14 cellular contexts compared by ENCODE assay signal in genomic region chr6:33915134-33915533, GRCh38.
DNase-seq lines count a peak whose midpoint lies in the region; ATAC-seq and TF ChIP-seq lines count a peak whose summit lies in the region.
"Had no signal": no experiment of that assay in that cellular context is flagged by ENCODE, and none has a peak within 500 bp of the region (broad histone marks: within the 10 kb centered on the region; RNA-seq: fewer than 3 reads in every experiment).

No MANE protein-coding gene starts in this region.

- H3K4me3 Mint-ChIP-seq in activated CD4-positive, alpha-beta T cell treated with anti-CD3 and anti-CD28 coated beads for 36 hours = no peak overlapping the region
- peak overlapping the region; percentile 81 for H3K4me3 Mint-ChIP-seq in CD4-positive, alpha-beta T cell
- peak overlapping the region; percentile 66 to 87 (median 71) for H3K4me3 Mint-ChIP-seq in immature natural killer cell
- H3K4me3 Mint-ChIP-seq: WTC11 had no signal

- intact Hi-C loops in activated CD4-positive, alpha-beta T cell treated with anti-CD3 and anti-CD28 coated beads for 36 hours (cut with DNase I, micrococcal nuclease) = no loop called here
- intact Hi-C loops in CD4-positive, alpha-beta T cell (cut with DNase I, micrococcal nuclease) = no loop called here

- CTCF ChIA-PET in activated CD4-positive, alpha-beta T cell treated with anti-CD3 and anti-CD28 coated beads for 36 hours (lab: Charles Lee) = interaction anchor here (0.7 to 1.7 kb wide), 6 partner anchors 11 to 312 kb away, joined by 3 to 6 read pairs (median 3); no protein-coding TSS in a partner anchor
- CTCF ChIA-PET in CD4-positive, alpha-beta T cell (lab: Charles Lee) = no interaction called here

- no peak overlapping the region for H3K27ac Mint-ChIP-seq in activated CD4-positive, alpha-beta T cell treated with anti-CD3 and anti-CD28 coated beads for 36 hours
- H3K27ac Mint-ChIP-seq in CD4-positive, alpha-beta T cell = peak overlapping the region; percentile 71
- H3K27ac Mint-ChIP-seq in immature natural killer cell = peak overlapping the region in 4 of 6 donors; percentile 73 to 85 (median 78)
- H3K27ac Mint-ChIP-seq: activated T-helper 2 cell treated with anti-CD3 and anti-CD28 coated beads, Interferon-gamma antibody, Interleukin-2, Interleukin-4, amounts not matched to agents 10 μg/mL and 5 μg/mL and 100 μg/mL, durations not matched to agents 14 hours and 24 hours and 36 hours; WTC11 had no signal

- no peak for TF ChIP-seq CTCF in CD4-positive, alpha-beta T cell (IDR thresholded peaks at IDR 0.05)

- H3K27me3 Mint-ChIP-seq in activated CD4-positive, alpha-beta T cell treated with anti-CD3 and anti-CD28 coated beads for 36 hours = no peaks in the 10 kb centered on the region
- no peaks in the 10 kb centered on the region for H3K27me3 Mint-ChIP-seq in CD4-positive, alpha-beta T cell
- peaks cover 9 to 32% (median 9%) of the 10 kb centered on the region in 3 donors for H3K27me3 Mint-ChIP-seq in immature natural killer cell (ENCODE audit: low read depth in 3 of 3)

- no peaks in the 10 kb centered on the region for H3K9me3 Mint-ChIP-seq in activated CD4-positive, alpha-beta T cell treated with anti-CD3 and anti-CD28 coated beads for 36 hours (ENCODE audit: low read depth)
- H3K9me3 Mint-ChIP-seq in CD4-positive, alpha-beta T cell = no peaks in the 10 kb centered on the region
- H3K9me3 Mint-ChIP-seq in immature natural killer cell = no peaks in the 10 kb centered on the region
- H3K9me3 Mint-ChIP-seq: activated T-helper 2 cell treated with anti-CD3 and anti-CD28 coated beads, Interferon-gamma antibody, Interleukin-2, Interleukin-4, amounts not matched to agents 10 μg/mL and 5 μg/mL and 100 μg/mL, durations not matched to agents 14 hours and 24 hours and 36 hours had no signal

- no peak overlapping the region for H3K27ac ChIP-seq in CD4-positive, alpha-beta T cell (ENCODE audit: low read depth, low read length)
- H3K27ac ChIP-seq: brain microvascular endothelial cell, gastroesophageal sphincter, pancreas had no signal

- peak; percentile 23 for DNase-seq in activated CD4-positive, alpha-beta T cell treated with anti-CD3 and anti-CD28 coated beads for 36 hours
- no peak for DNase-seq in activated CD4-positive, alpha-beta T cell treated with anti-CD3 and anti-CD28 coated beads, Interleukin-2, amount 50 U/mL, for 48 hours
- no peak for DNase-seq in CD4-positive, alpha-beta T cell
- DNase-seq in NCI-H524 (lab: John Stamatoyannopoulos, UW) = peak; percentile 70 to 85
- no peak for DNase-seq in immature natural killer cell
- no peak for DNase-seq in GM19238 (ENCODE audit: insufficient read length, low spot score)
- no peak for DNase-seq in NCI-H1436 (lab: John Stamatoyannopoulos, UW)
- DNase-seq: brain microvascular endothelial cell, pancreas, SK-N-SH had no signal

- POLR2A ChIA-PET in activated CD4-positive, alpha-beta T cell treated with anti-CD3 and anti-CD28 coated beads for 36 hours (lab: Charles Lee) = interaction anchor here (0.8 kb wide), 1 partner anchor 11 kb away, joined by 3 read pairs; no protein-coding TSS in a partner anchor
- POLR2A ChIA-PET in CD4-positive, alpha-beta T cell (lab: Charles Lee) = interaction anchor here (0.5 to 2.7 kb wide), 5 partner anchors 11 to 960 kb away, joined by 3 to 29 read pairs (median 3); no protein-coding TSS in a partner anchor

- peaks cover 17% of the 10 kb centered on the region for H3K4me1 Mint-ChIP-seq in activated CD4-positive, alpha-beta T cell treated with anti-CD3 and anti-CD28 coated beads for 36 hours
- H3K4me1 Mint-ChIP-seq in CD4-positive, alpha-beta T cell (ENCODE audit: low read depth) = peaks cover 59% of the 10 kb centered on the region
- peaks cover 47% of the 10 kb centered on the region in 2 donors for H3K4me1 Mint-ChIP-seq in immature natural killer cell
- H3K4me1 Mint-ChIP-seq: WTC11 had no signal

- H3K36me3 Mint-ChIP-seq in activated CD4-positive, alpha-beta T cell treated with anti-CD3 and anti-CD28 coated beads for 36 hours (ENCODE audit: low read depth) = no peaks in the 10 kb centered on the region
- no peaks in the 10 kb centered on the region for H3K36me3 Mint-ChIP-seq in CD4-positive, alpha-beta T cell (ENCODE audit: low read depth)
- peaks cover 0 to 8% (median 0%) of the 10 kb centered on the region in 3 donors for H3K36me3 Mint-ChIP-seq in immature natural killer cell

- H3K27me3 ChIP-seq in CD4-positive, alpha-beta T cell (ENCODE audit: control insufficient read depth, insufficient read depth, low read length) = no peaks in the 10 kb centered on the region
- H3K27me3 ChIP-seq: pancreas had no signal

- H3K9me3 ChIP-seq in CD4-positive, alpha-beta T cell (ENCODE audit: control insufficient read depth, low read length) = no peaks in the 10 kb centered on the region
- H3K9me3 ChIP-seq: gastroesophageal sphincter, pancreas, SK-N-SH had no signal

- ATAC-seq in activated CD4-positive, alpha-beta T cell treated with anti-CD3 and anti-CD28 coated beads for 36 hours = no peak
- ATAC-seq in CD4-positive, alpha-beta T cell (ENCODE audit: poor library complexity) = peak; percentile 21
- ATAC-seq in GM18502 (IDR thresholded peaks at IDR 0.05; ENCODE audit: poor library complexity, unreplicated experiment) = no peak
- ATAC-seq: gastroesophageal sphincter, WTC11 had no signal

Comparison
In these comparisons a context has a peak if more than half of its experiments do, and no peak if none do; other contexts are left out.
1. DNase-seq: peak in activated CD4-positive, alpha-beta T cell treated with anti-CD3 and anti-CD28 coated beads for 36 hours (single experiment) and NCI-H524 (2 of 2); none in activated CD4-positive, alpha-beta T cell treated with anti-CD3 and anti-CD28 coated beads, Interleukin-2, amount 50 U/mL, for 48 hours (0 of 2), CD4-positive, alpha-beta T cell (0 of 10), immature natural killer cell (0 of 3), GM19238 (single experiment) and NCI-H1436 (single experiment).